Comparison of ENCODE assay signal across 20 cellular contexts in genomic region chr17:58565389-58566311, GRCh38. TPM values are rescaled to one million over a fixed set of nuclear protein-coding genes. Genes with fewer than 3 reads are reported as not detected.
DNase-seq lines count a peak whose midpoint lies in the region; ATAC-seq and TF ChIP-seq lines count a peak whose summit lies in the region.
"Had no signal": no experiment of that assay in that cellular context is flagged by ENCODE, and none has a peak within 500 bp of the region (broad histone marks: within the 10 kb centered on the region; RNA-seq: fewer than 3 reads in every experiment).

No MANE protein-coding gene starts in this region.

- peak; percentile 69 for DNase-seq in GM23338 (ENCODE audit: low spot score)
- peak; percentile 22 for DNase-seq in RWPE1 (ENCODE audit: low spot score)
- DNase-seq in iPS DF 6.9 (ENCODE audit: low read depth, low spot score): peak; percentile 33
- no peak for DNase-seq in SW480 (ENCODE audit: low spot score)
- no peak for DNase-seq in activated gamma-delta T cell treated with Interleukin-2 at 50 U/mL for 16 hours
- DNase-seq: activated gamma-delta T cell; adrenal gland; CD8-positive, alpha-beta memory T cell; DMS53; gastrocnemius medialis; left ventricle myocardium inferior; NCI-H1694; NCI-H226; NK-92 treated with Interleukin-12 subunit alpha and Interleukin-12 subunit beta, amount 100 ng/mL, for 24 hours; nucleus accumbens; Right ventricle myocardium superior had no signal

- no peaks in the 10 kb centered on the region for H3K9me3 Mint-ChIP-seq in GM23338
- H3K9me3 Mint-ChIP-seq: CD8-positive, alpha-beta memory T cell; T-helper 1 cell treated with Interleukin-12 subunit alpha and Interleukin-12 subunit beta and Interleukin-4 antibody, amounts not matched to agents 30 μg/mL and 1 μg/mL, for 36 hours had no signal

- POLR2A ChIA-PET in RWPE1 (lab: Yijun Ruan, JAX; ENCODE audit: low non-redundant PET): no interaction called here

- no peak overlapping the region for H2AFZ ChIP-seq in GM23338

- H3F3A ChIP-seq in GM23338 (replicated peaks; ENCODE audit: low read depth): no peaks in the 10 kb centered on the region

- peak overlapping the region; percentile 39; the same call in 2 of the 3 replicates for H3K4me3 Mint-ChIP-seq in GM23338
- H3K4me3 Mint-ChIP-seq: CD8-positive, alpha-beta memory T cell; T-helper 1 cell treated with Interleukin-12 subunit alpha and Interleukin-12 subunit beta and Interleukin-4 antibody, amounts not matched to agents 30 μg/mL and 1 μg/mL, for 36 hours had no signal

- no peaks in the 10 kb centered on the region for H3K36me3 Mint-ChIP-seq in GM23338 (ENCODE audit: low read depth)
- H3K36me3 Mint-ChIP-seq: CD8-positive, alpha-beta memory T cell had no signal

- no peaks in the 10 kb centered on the region for H3K79me2 ChIP-seq in GM23338 (replicated peaks; ENCODE audit: insufficient read depth)

- no peaks in the 10 kb centered on the region for H4K20me1 ChIP-seq in BLaER1
- no peaks in the 10 kb centered on the region for H4K20me1 ChIP-seq in GM23338 (replicated peaks; ENCODE audit: insufficient read depth)

- TF ChIP-seq CTCF in GM23338 (conservative IDR thresholded peaks at IDR 0.05; ENCODE audit: low read depth in 2 of 2) (no peak), RWPE1 (conservative IDR thresholded peaks at IDR 0.05; ENCODE audit: low read depth) (no peak)

- no peaks in the 10 kb centered on the region for H3K9me2 ChIP-seq in GM23338 (ENCODE audit: insufficient read depth)

- H3K4me1 Mint-ChIP-seq in GM23338: peaks cover 35% of the 10 kb centered on the region
- H3K4me1 Mint-ChIP-seq: CD8-positive, alpha-beta memory T cell had no signal

- no peaks in the 10 kb centered on the region for H3K9me3 ChIP-seq in BLaER1
- no peaks in the 10 kb centered on the region for H3K9me3 ChIP-seq in iPS DF 6.9 (ENCODE audit: control insufficient read depth, insufficient read depth, low read length)
- H3K9me3 ChIP-seq: adrenal gland, gastrocnemius medialis, left ventricle myocardium inferior had no signal

- ATAC-seq in GM23338 (peak; percentile 84), GM19463 (IDR thresholded peaks at IDR 0.05; ENCODE audit: unreplicated experiment) (no peak)
- ATAC-seq: gastrocnemius medialis had no signal

- CTCF ChIA-PET in RWPE1 (lab: Yijun Ruan, JAX): interaction anchor here (1.0 kb wide), 1 partner anchor 12 kb away, joined by 3 read pairs; no protein-coding TSS in a partner anchor

- H3K27ac ChIP-seq in BLaER1 (no peak overlapping the region), GM23338 (ENCODE audit: low read depth) (peak overlapping the region; percentile 71), RWPE1 (no peak overlapping the region), iPS DF 6.9 (ENCODE audit: low read length) (no peak overlapping the region)
- H3K27ac ChIP-seq: adrenal gland, cardiac muscle cell, gastrocnemius medialis, left ventricle myocardium inferior had no signal

- H3K9ac ChIP-seq in BLaER1: no peak overlapping the region

- peaks cover 21% of the 10 kb centered on the region for H3K4me1 ChIP-seq in BLaER1
- peaks cover 22% of the 10 kb centered on the region; the same call in 1 of the 2 replicates for H3K4me1 ChIP-seq in GM23338 (ENCODE audit: insufficient read depth)
- H3K4me1 ChIP-seq in iPS DF 6.9 (ENCODE audit: control insufficient read depth, insufficient read depth, low read length): peaks cover 4% of the 10 kb centered on the region; the same call in 1 of the 2 replicates
- H3K4me1 ChIP-seq: adrenal gland, gastrocnemius medialis, left ventricle myocardium inferior had no signal

- no CpG with 5 or more reads among the region's 8 CpGs for WGBS in iPS DF 6.9 (ENCODE audit: insufficient coverage, insufficient read length)

- H3K4me2 ChIP-seq in BLaER1 (peak overlapping the region; percentile 69), GM23338 (peak overlapping the region; percentile 27; the same call in 1 of the 2 replicates)

- H3K4me3 ChIP-seq in BLaER1 (no peak overlapping the region), GM23338 (no peak overlapping the region), iPS DF 6.9 (ENCODE audit: low read length) (no peak overlapping the region)
- H3K4me3 ChIP-seq: adrenal gland, cardiac muscle cell, gastrocnemius medialis, left ventricle myocardium inferior had no signal

- peak overlapping the region; percentile 87 for H3K27ac Mint-ChIP-seq in GM23338
- H3K27ac Mint-ChIP-seq: T-helper 1 cell treated with Interleukin-12 subunit alpha and Interleukin-12 subunit beta and Interleukin-4 antibody, amounts not matched to agents 30 μg/mL and 1 μg/mL, for 36 hours had no signal

- no peaks in the 10 kb centered on the region for H3K27me3 ChIP-seq in BLaER1
- H3K27me3 ChIP-seq in GM23338 (ENCODE audit: insufficient read depth): no peaks in the 10 kb centered on the region
- no peaks in the 10 kb centered on the region; the same call in 1 of the 2 replicates for H3K27me3 ChIP-seq in iPS DF 6.9 (ENCODE audit: control insufficient read depth, insufficient read depth, low read length)
- H3K27me3 ChIP-seq: adrenal gland, cardiac muscle cell, gastrocnemius medialis had no signal

- H3K36me3 ChIP-seq in BLaER1 (no peaks in the 10 kb centered on the region), GM23338 (ENCODE audit: insufficient read depth) (no peaks in the 10 kb centered on the region), iPS DF 6.9 (ENCODE audit: control insufficient read depth, insufficient read depth, low read length) (no peaks in the 10 kb centered on the region)
- H3K36me3 ChIP-seq: adrenal gland, cardiac muscle cell, gastrocnemius medialis, left ventricle myocardium inferior had no signal

- peaks cover 2% of the 10 kb centered on the region for H3K27me3 Mint-ChIP-seq in GM23338 (ENCODE audit: insufficient read depth, low read depth, poor library complexity)

TF ChIP-seq in GM23338, 12 proteins besides CTCF, POLR2A, EP300 and RAD21 (continues in another document):
- no peak for TF ChIP-seq JUNB (IDR thresholded peaks at IDR 0.05; ENCODE audit: unreplicated experiment)
- TF ChIP-seq POLR2AphosphoS5 (IDR thresholded peaks at IDR 0.05; ENCODE audit: low read depth): no peak
- TF ChIP-seq ZNF331 (CRISPR knock-in tag; IDR thresholded peaks at IDR 0.05; ENCODE audit: low read depth): no peak
- no peak for TF ChIP-seq NANOG (IDR thresholded peaks at IDR 0.05; ENCODE audit: borderline replicate concordance)
- TF ChIP-seq CREB1 (CRISPR knock-in tag; IDR thresholded peaks at IDR 0.05; ENCODE audit: low read depth): no peak; the same call in 1 of the 2 replicates
- TF ChIP-seq EZH2phosphoT487 (IDR thresholded peaks at IDR 0.05; ENCODE audit: unreplicated experiment): no peak
- no peak for TF ChIP-seq ETS1 (IDR thresholded peaks at IDR 0.05)

RNA-seq across cellular contexts. Expression of gene MTMR4, which starts 51.2 kb away (rescaled TPM):
- 40.2 and 42.2 TPM in 2 replicates for total RNA-seq in GM23338 (2014; rRNA removed; shearing (Covaris generic))
- polyA plus RNA-seq in GM23338 (2016; fragmentation: Nextera tagmentation; extraction: Ambion mirVana): 8.8 and 11.1 TPM in 2 replicates

Comparison
In these comparisons a context has a peak if more than half of its experiments do, and no peak if none do; other contexts are left out.
1. DNase-seq: peak in GM23338 (single experiment), RWPE1 (single experiment) and iPS DF 6.9 (single experiment); none in SW480 (single experiment) and activated gamma-delta T cell treated with Interleukin-2 at 50 U/mL for 16 hours (single experiment).